In the genomic region with DNA sequence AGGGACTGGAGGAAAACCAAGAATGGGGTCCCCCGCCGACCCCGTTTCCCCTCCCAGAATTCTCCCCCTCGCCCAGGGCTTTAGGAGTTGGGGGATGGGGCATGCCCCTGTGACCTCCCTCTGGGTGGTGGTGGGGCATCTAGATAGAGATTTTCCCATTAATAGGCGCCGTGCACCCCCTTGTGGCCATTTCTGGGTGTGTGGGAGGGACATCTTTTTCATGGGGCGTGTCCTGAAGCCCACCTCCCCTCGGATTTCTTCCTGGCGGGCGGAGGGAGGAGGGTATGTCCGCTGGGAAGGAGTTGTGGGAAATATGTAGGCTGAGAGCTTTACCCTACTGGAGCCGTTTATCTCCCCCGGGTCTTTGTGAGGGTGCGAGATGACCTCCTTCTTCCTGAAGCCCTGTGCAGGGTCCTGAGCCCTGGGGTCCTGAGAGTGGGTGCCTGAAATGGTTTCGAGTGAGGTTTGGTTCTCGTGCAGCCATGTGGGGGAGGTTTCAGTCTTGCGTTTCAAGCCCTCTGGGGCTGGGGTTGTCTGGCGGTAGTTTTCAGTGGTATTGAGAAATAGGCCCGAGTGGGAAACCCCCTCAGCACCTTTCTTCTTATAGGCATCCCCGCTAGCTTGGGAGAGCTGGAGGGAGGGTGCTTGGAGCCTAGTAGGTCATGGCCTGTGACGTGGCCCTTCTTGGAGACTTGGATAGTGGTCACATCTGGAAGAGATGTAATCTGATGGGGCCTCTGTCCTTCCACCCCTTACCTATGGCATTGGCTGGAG, we compare ENCODE assay signal across 8 cellular contexts. TPM values are rescaled to one million over a fixed set of nuclear protein-coding genes. Genes with fewer than 3 reads are reported as not detected.
DNase-seq lines count a peak whose midpoint lies in the region; ATAC-seq and TF ChIP-seq lines count a peak whose summit lies in the region.

No MANE protein-coding gene starts in this region.

- H3K27ac Mint-ChIP-seq in activated CD4-positive, alpha-beta T cell treated with anti-CD3 and anti-CD28 coated beads for 36 hours, result peak overlapping the region; percentile 93

- in situ Hi-C loops in GM13976 (cut with MboI; ENCODE audit: low sequenced_read_pairs, unreplicated experiment), result no loop called here

- POLR2A ChIA-PET in activated CD4-positive, alpha-beta T cell treated with anti-CD3 and anti-CD28 coated beads for 36 hours (lab: Charles Lee), result interaction anchor here (0.5 to 3.8 kb wide), 5 partner anchors 9 to 205 kb away, joined by 3 to 39 read pairs (median 3); partner anchors contain the start of genes FLT3LG, RRAS and SCAF1

- peak; percentile 78 for DNase-seq in GM13976 (ENCODE audit: low spot score)
- peak; percentile 74 for DNase-seq in NCI-H226
- DNase-seq in activated CD4-positive, alpha-beta T cell treated with anti-CD3 and anti-CD28 coated beads for 36 hours, result peak; percentile 91
- peak; percentile 47 to 76 (median 73) for DNase-seq in right lobe of liver
- DNase-seq in stimulated activated CD4-positive, alpha-beta T cell treated with anti-CD3 and anti-CD28 coated beads, TNF-alpha, amount 100 ng/mL, for 1 hour (ENCODE audit: low read depth in 3 of 3, low spot score in 1 of 3), result peak in 2 of 3 donors; percentile 65 to 74

- intact Hi-C loops in activated CD4-positive, alpha-beta T cell treated with anti-CD3 and anti-CD28 coated beads for 36 hours (cut with DNase I, micrococcal nuclease), result loop anchor here (1.0 to 10.0 kb wide), 14 partner anchors 38 to 1421 kb away; partner anchors contain the start of genes CARD8 (in 1 of the 2), DBP (in 1 of the 2), FLT3LG (in 1 of the 2) and GYS1 (in 1 of the 2)
- intact Hi-C loops in right lobe of liver (cut with DNase I), result no loop called here

- peaks cover 0 to 14% (median 4%) of the 10 kb centered on the region in 4 donors for H3K4me1 ChIP-seq in right lobe of liver

- H3K27ac ChIP-seq in 22Rv1 (peak overlapping the region; percentile 100), cingulate gyrus (ENCODE audit: low read depth, low read length) (peak overlapping the region; percentile 94), right lobe of liver (peak overlapping the region; percentile 63 to 88 (median 83))

- peak overlapping the region; percentile 94 for H3K4me3 Mint-ChIP-seq in activated CD4-positive, alpha-beta T cell treated with anti-CD3 and anti-CD28 coated beads for 36 hours

- ATAC-seq in activated CD4-positive, alpha-beta T cell treated with anti-CD3 and anti-CD28 coated beads for 36 hours, result peak; percentile 8
- ATAC-seq in right lobe of liver (no peak), HG03095 (IDR thresholded peaks at IDR 0.05; ENCODE audit: unreplicated experiment) (no peak)

- no peaks in the 10 kb centered on the region for H3K27me3 Mint-ChIP-seq in activated CD4-positive, alpha-beta T cell treated with anti-CD3 and anti-CD28 coated beads for 36 hours

- H3K36me3 Mint-ChIP-seq in activated CD4-positive, alpha-beta T cell treated with anti-CD3 and anti-CD28 coated beads for 36 hours (ENCODE audit: low read depth), result peaks cover 31% of the 10 kb centered on the region

- H3K36me3 ChIP-seq in right lobe of liver, result peaks cover 0 to 20% (median 5%) of the 10 kb centered on the region in 4 donors

- H3K4me3 ChIP-seq in right lobe of liver, result peak overlapping the region; percentile 85 to 99 (median 93)

- H3K4me1 Mint-ChIP-seq in activated CD4-positive, alpha-beta T cell treated with anti-CD3 and anti-CD28 coated beads for 36 hours, result peaks cover 40% of the 10 kb centered on the region

- no peaks in the 10 kb centered on the region for H3K9me3 ChIP-seq in right lobe of liver

- H3K9me3 Mint-ChIP-seq in activated CD4-positive, alpha-beta T cell treated with anti-CD3 and anti-CD28 coated beads for 36 hours (ENCODE audit: low read depth), result no peaks in the 10 kb centered on the region

- TF ChIP-seq CTCF in 22Rv1 (IDR thresholded peaks at IDR 0.05) (peak; percentile 51), GM13976 (IDR thresholded peaks at IDR 0.05; ENCODE audit: borderline replicate concordance, control extremely low read depth, extremely low read depth, insufficient read depth, missing control alignments) (peak; percentile 74), right lobe of liver (IDR thresholded peaks at IDR 0.05) (peak; percentile 56 to 58 (median 58))

- no peaks in the 10 kb centered on the region for H3K27me3 ChIP-seq in right lobe of liver

- CTCF ChIA-PET in activated CD4-positive, alpha-beta T cell treated with anti-CD3 and anti-CD28 coated beads for 36 hours (lab: Charles Lee), result interaction anchor here (0.6 to 4.8 kb wide), 23 partner anchors 10 to 343 kb away, joined by 3 to 33 read pairs (median 4); partner anchors contain the start of genes ADM5, CPT1C, IRF3 and RRAS

- 2% methylated on average over 9 of the region's 21 CpGs for WGBS in right lobe of liver (ENCODE audit: insufficient coverage, low coverage, low lambda C conversion rate, missing lambda C conversion rate)

- no peak for TF ChIP-seq POLR2A in right lobe of liver (IDR thresholded peaks at IDR 0.05)

RNA-seq across cellular contexts. Expression of gene PRMT1, which starts 1.0 kb away (rescaled TPM):
- 100 to 1,000 TPM; 384 to 448 TPM for total RNA-seq in activated CD4-positive, alpha-beta T cell treated with anti-CD3 and anti-CD28 coated beads for 36 hours
- 10 to 100 TPM; 25.3 to 63.2 (median 39.9) TPM for total RNA-seq in right lobe of liver

RNA-seq across cellular contexts. Expression of gene ADM5, which starts 11.3 kb away (rescaled TPM):
- 1 to 10 TPM; 4.1 to 4.4 TPM for total RNA-seq in activated CD4-positive, alpha-beta T cell treated with anti-CD3 and anti-CD28 coated beads for 36 hours
- total RNA-seq in right lobe of liver, result under 1 TPM; 0.19 to 0.70 (median 0.51) TPM

RNA-seq across cellular contexts. Expression of gene BCL2L12, which starts 12.4 kb away (rescaled TPM):
- total RNA-seq in activated CD4-positive, alpha-beta T cell treated with anti-CD3 and anti-CD28 coated beads for 36 hours, result 10 to 100 TPM; 79.6 to 93.8 TPM
- total RNA-seq in right lobe of liver, result 10 to 100 TPM in 4 of 6 experiments, 1 to 10 TPM in 2; 4.5 to 11.6 (median 10.5) TPM

RNA-seq across cellular contexts. Expression of gene IRF3, which starts 12.4 kb away (rescaled TPM):
- 100 to 1,000 TPM; 123 to 125 TPM for total RNA-seq in activated CD4-positive, alpha-beta T cell treated with anti-CD3 and anti-CD28 coated beads for 36 hours
- 10 to 100 TPM; 29.6 to 41.8 (median 35.3) TPM for total RNA-seq in right lobe of liver

RNA-seq across cellular contexts. Expression of gene CPT1C, which starts 12.8 kb away (rescaled TPM):
- 1 to 10 TPM; 1.1 to 1.6 TPM for total RNA-seq in activated CD4-positive, alpha-beta T cell treated with anti-CD3 and anti-CD28 coated beads for 36 hours
- 1 to 10 TPM in 3 of 6 experiments, under 1 TPM in 3; 0.43 to 6.7 (median 0.97) TPM for total RNA-seq in right lobe of liver

Comparison
In these comparisons a context has a peak if more than half of its experiments do, and no peak if none do; other contexts are left out.
1. RNA of gene PRMT1, which starts 1.0 kb away (total RNA-seq): 384 to 448 TPM in activated CD4-positive, alpha-beta T cell treated with anti-CD3 and anti-CD28 coated beads for 36 hours; 25.3 to 63.2 TPM in right lobe of liver; every median in the first group is over 4 times any median in the second.
2. RNA of gene BCL2L12, which starts 12.4 kb away (total RNA-seq): 79.6 to 93.8 TPM in activated CD4-positive, alpha-beta T cell treated with anti-CD3 and anti-CD28 coated beads for 36 hours; 4.5 to 11.6 TPM in right lobe of liver; every median in the first group is over 4 times any median in the second.
3. intact Hi-C loops: an anchor here in activated CD4-positive, alpha-beta T cell treated with anti-CD3 and anti-CD28 coated beads for 36 hours (1.0 to 10.0 kb wide); none called in right lobe of liver.
4. Peak in every context shown above with its lines, with median percentiles within 50 percentile points of each other: H3K27ac ChIP-seq, CTCF ChIP-seq and DNase-seq.